In genomic region chr1:234559917-234560676, GRCh38 we compare ENCODE assay signal across 21 cellular contexts. TPM values are rescaled to one million over a fixed set of nuclear protein-coding genes. Genes with fewer than 3 reads are reported as not detected.
DNase-seq lines count a peak whose midpoint lies in the region; ATAC-seq, FAIRE-seq and TF ChIP-seq lines count a peak whose summit lies in the region.
"Had no signal": no experiment of that assay in that cellular context is flagged by ENCODE, and none has a peak within 500 bp of the region (broad histone marks: within the 10 kb centered on the region; RNA-seq: fewer than 3 reads in every experiment).

No MANE protein-coding gene starts in this region.

- dilution Hi-C loops in keratinocyte (cut with MboI; ENCODE audit: extremely low pct_ligation_motif_present, low sequenced_read_pairs): no loop called here

- no peak overlapping the region for H3K4me3 ChIP-seq in HL-60 (replicated peaks; ENCODE audit: insufficient read depth, low read length)
- H3K4me3 ChIP-seq in bronchial epithelial cell (ENCODE audit: low read depth, low read length): no peak overlapping the region
- no peak overlapping the region for H3K4me3 ChIP-seq in keratinocyte (ENCODE audit: control insufficient read depth in 2 of 3, extremely low read depth in 1 of 3, insufficient read depth in 2 of 3, low read depth in 1 of 3, low read length in 3 of 3)
- H3K4me3 ChIP-seq in psoas muscle: no peak overlapping the region
- H3K4me3 ChIP-seq in osteoblast (ENCODE audit: insufficient read depth, low read length): no peak overlapping the region
- H3K4me3 ChIP-seq: GM12878, HAP-1, SK-N-MC had no signal

- H3K9me1 ChIP-seq in keratinocyte (ENCODE audit: control insufficient read depth, extremely low read depth, insufficient read depth, low read length): no peaks in the 10 kb centered on the region

- in situ Hi-C loops in ACHN (cut with HindIII; ENCODE audit: low pct_ligation_motif_present, low pct_unique_long_range_greater_than_20kb, low sequenced_read_pairs): no loop called here

- no peak overlapping the region for H3K9ac ChIP-seq in keratinocyte (ENCODE audit: control insufficient read depth, extremely low read depth, insufficient read depth, low read length)
- H3K9ac ChIP-seq: KMS-11 had no signal

- no peak for ATAC-seq in psoas muscle
- ATAC-seq in GM18502 (IDR thresholded peaks at IDR 0.05; ENCODE audit: poor library complexity, unreplicated experiment): no peak
- ATAC-seq: GM12878, PC-3 had no signal

- FAIRE-seq in bronchial epithelial cell (lab: Jason Lieb, UNC) (peak; percentile 43), keratinocyte (lab: Jason Lieb, UNC) (no peak)
- FAIRE-seq: GM12878 had no signal

- intact Hi-C loops in psoas muscle (cut with DNase I): no loop called here

- WGBS in psoas muscle, 3 donors: 80 to 84% (median 80%) methylated on average over 13 of the region's 13 CpGs

- H3K9me3 ChIP-seq in keratinocyte (ENCODE audit: control insufficient read depth, low read depth, low read length) (no peaks in the 10 kb centered on the region), psoas muscle (no peaks in the 10 kb centered on the region), osteoblast (ENCODE audit: low read depth, low read length) (no peaks in the 10 kb centered on the region)
- H3K9me3 ChIP-seq: Caco-2, HAP-1 had no signal

- peak overlapping the region; percentile 70 for H3K27ac ChIP-seq in HL-60 (replicated peaks)
- H3K27ac ChIP-seq in keratinocyte (ENCODE audit: control insufficient read depth, insufficient read depth, low read length): no peak overlapping the region
- peak overlapping the region; percentile 65 for H3K27ac ChIP-seq in psoas muscle
- no peak overlapping the region for H3K27ac ChIP-seq in osteoblast (ENCODE audit: low read depth, low read length)
- H3K27ac ChIP-seq: KMS-11, SK-N-MC had no signal

- H2AFZ ChIP-seq in keratinocyte (ENCODE audit: control insufficient read depth, low read length) (peak overlapping the region; percentile 33), osteoblast (ENCODE audit: low read length) (no peak overlapping the region)

- H3K79me2 ChIP-seq in keratinocyte (ENCODE audit: control insufficient read depth, insufficient read depth, low read length): no peaks in the 10 kb centered on the region
- H3K79me2 ChIP-seq in osteoblast (ENCODE audit: insufficient read depth, low read length): no peaks in the 10 kb centered on the region

- TF ChIP-seq CTCF in HL-60 (IDR thresholded peaks at IDR 0.05; ENCODE audit: insufficient read depth, low read length) (no peak), bronchial epithelial cell (IDR thresholded peaks at IDR 0.05; ENCODE audit: insufficient read depth, low read length, severe bottlenecking) (no peak), keratinocyte (optimal IDR thresholded peaks at IDR 0.05 in 1 of 3, IDR thresholded peaks at IDR 0.05 in 1 of 3, conservative IDR thresholded peaks at IDR 0.05 in 1 of 3; ENCODE audit: extremely low read depth in 1 of 3, insufficient read depth in 2 of 3, low read length in 3 of 3) (no peak), psoas muscle (IDR thresholded peaks at IDR 0.05) (no peak), osteoblast (IDR thresholded peaks at IDR 0.05; ENCODE audit: extremely low read depth, low read depth, low read length) (no peak)

- H4K20me1 ChIP-seq in keratinocyte (ENCODE audit: control insufficient read depth, extremely low read depth, insufficient read depth, low read length) (no peaks in the 10 kb centered on the region), osteoblast (ENCODE audit: insufficient read depth, low read length) (no peaks in the 10 kb centered on the region)

- H3K27me3 ChIP-seq in HL-60 (ENCODE audit: insufficient read depth, poor library complexity, severe bottlenecking) (no peaks in the 10 kb centered on the region), bronchial epithelial cell (ENCODE audit: control insufficient read depth, insufficient read depth, low read length) (no peaks in the 10 kb centered on the region), keratinocyte (ENCODE audit: control insufficient read depth, extremely low read depth, insufficient read depth, low read length) (no peaks in the 10 kb centered on the region), psoas muscle (ENCODE audit: insufficient read depth in 3 of 3, low read length in 2 of 3) (no peaks in the 10 kb centered on the region), osteoblast (ENCODE audit: insufficient read depth, low read length) (no peaks in the 10 kb centered on the region)

- H3K36me3 ChIP-seq in bronchial epithelial cell (ENCODE audit: control insufficient read depth, insufficient read depth, low read length): no peaks in the 10 kb centered on the region
- H3K36me3 ChIP-seq in keratinocyte (ENCODE audit: control insufficient read depth in 2 of 2, extremely low read depth in 1 of 2, insufficient read depth in 2 of 2, low read length in 2 of 2): no peaks in the 10 kb centered on the region
- H3K36me3 ChIP-seq in psoas muscle (ENCODE audit: insufficient read depth in 1 of 2, low read depth in 1 of 2): no peaks in the 10 kb centered on the region
- H3K36me3 ChIP-seq in osteoblast (ENCODE audit: insufficient read depth, low read length): no peaks in the 10 kb centered on the region
- H3K36me3 ChIP-seq: HAP-1 had no signal

- peaks cover 22% of the 10 kb centered on the region for H3K4me1 ChIP-seq in keratinocyte (ENCODE audit: control insufficient read depth, extremely low read depth, insufficient read depth, low read length)
- H3K4me1 ChIP-seq in psoas muscle: peaks cover 21% of the 10 kb centered on the region
- peaks cover 12% of the 10 kb centered on the region for H3K4me1 ChIP-seq in osteoblast (ENCODE audit: insufficient read depth, low read length)
- H3K4me1 ChIP-seq: HAP-1 had no signal

- DNase-seq in HL-60 (ENCODE audit: low read depth in 1 of 2, low spot score in 1 of 2) (no peak), bronchial epithelial cell (ENCODE audit: low read depth) (no peak), keratinocyte (ENCODE audit: low read depth, low spot score) (no peak), psoas muscle (no peak), ACHN (no peak), osteoblast (ENCODE audit: insufficient read length, low spot score, missing footprints) (no peak)
- DNase-seq: Caco-2; CD4-positive, alpha-beta memory T cell; DMS 273 treated with DMSO at 0.1 percent for 48 hours; DMS79 treated with DMSO at 0.1 percent for 48 hours; MV-4-11; NCI-H1694 treated with DMSO at 0.1 percent for 48 hours; NCI-H446 treated with DMSO at 0.1 percent for 48 hours; NCI-H526 treated with DMSO at 0.1 percent for 48 hours; PC-3; RPMI8226 had no signal

- H3K4me2 ChIP-seq in keratinocyte (ENCODE audit: control insufficient read depth, extremely low read depth, insufficient read depth, low read depth, low read length): no peak overlapping the region
- no peak overlapping the region for H3K4me2 ChIP-seq in osteoblast (ENCODE audit: insufficient read depth, low read length)
- H3K4me2 ChIP-seq: KMS-11 had no signal

RNA-seq across cellular contexts. Expression of gene IRF2BP2, which starts 49.9 kb away (rescaled TPM):
- 64.1 and 80.3 TPM in 2 replicates for total RNA-seq in bronchial epithelial cell
- 29.9 to 59.7 TPM (median 40.2 TPM) in 3 replicates for polyA plus RNA-seq in keratinocyte
- polyA plus RNA-seq in keratinocyte (2011; ENCODE audit: low read depth): 22.8 TPM
- polyA plus RNA-seq in keratinocyte (2011; cell fraction: cytosol; rRNA removed): 31.4 and 43.0 TPM in 2 replicates
- 108 and 150 TPM in 2 replicates for polyA plus RNA-seq in keratinocyte (2011; cell fraction: nucleus; rRNA removed)
- 67.8 and 84.7 TPM in 2 replicates for polyA plus RNA-seq in keratinocyte (2012; ENCODE audit: low replicate concordance)
- 53.6 to 120 TPM (median 53.7 TPM) in 3 replicates for polyA minus RNA-seq in keratinocyte
- polyA minus RNA-seq in keratinocyte (2011; cell fraction: cytosol; rRNA and poly(A)+ RNA removed): 87.9 TPM
- 76.1 and 79.2 TPM in 2 replicates for polyA minus RNA-seq in keratinocyte (2011; cell fraction: nucleus; rRNA and poly(A)+ RNA removed)
- total RNA-seq in psoas muscle: 100 to 1,000 TPM in 1 of 4 donors, 10 to 100 TPM in 3; 73.4 to 116 (median 87.8) TPM
- polyA plus RNA-seq in psoas muscle: 10 to 100 TPM; 53.6 to 63.6 (median 56.4) TPM
- total RNA-seq in osteoblast: 159 and 172 TPM in 2 replicates

Comparison
In these comparisons a context has a peak if more than half of its experiments do, and no peak if none do; other contexts are left out.
1. H3K27ac ChIP-seq: peak in HL-60 (single experiment) and psoas muscle (single experiment); none in keratinocyte (single experiment) and osteoblast (single experiment).